In genomic region chr10:132334883-132335188, GRCh38 we compare ENCODE assay signal across 19 cellular contexts.
"Had no signal": no experiment of that assay in that cellular context is flagged by ENCODE, and none has a peak within 500 bp of the region (broad histone marks: within the 10 kb centered on the region; RNA-seq: fewer than 3 reads in every experiment).

No MANE protein-coding gene starts in this region.

- H3K27ac ChIP-seq: colonic mucosa, ovary, sigmoid colon had no signal

- H3K9me3 Mint-ChIP-seq: activated B cell treated with CpG ODN at 0.5 μM for 24 hours; activated CD4-positive, alpha-beta memory T cell treated with anti-CD3 and anti-CD28 coated beads, Interleukin-2, amount 10 ng/mL, durations not matched to agents 7 days and 5 days; activated naive CD8-positive, alpha-beta T cell treated with anti-CD3 and anti-CD28 coated beads, Interleukin-2, amount 10 ng/mL, durations not matched to agents 7 days and 5 days; activated T-helper 17 cell treated with anti-CD3 and anti-CD28 coated beads, Interleukin-2, amount 50 U/mL, for 72 hours; central memory CD8-positive, alpha-beta T cell; stimulated activated effector memory CD8-positive, alpha-beta T cell treated with anti-CD3 and anti-CD28 coated beads, Interleukin-12 subunit alpha, Interleukin-12 subunit beta, amount 100 ng/mL, for 72 hours; T-helper 2 cell treated with Interferon-gamma antibody and Interleukin-4, amounts not matched to agents 5 μg/mL and 100 μg/mL, for 36 hours had no signal

- H3K4me3 Mint-ChIP-seq: activated CD4-positive, alpha-beta memory T cell treated with anti-CD3 and anti-CD28 coated beads, Interleukin-2, amount 10 ng/mL, durations not matched to agents 7 days and 5 days; activated naive CD8-positive, alpha-beta T cell treated with anti-CD3 and anti-CD28 coated beads, Interleukin-2, amount 10 ng/mL, durations not matched to agents 7 days and 5 days; activated T-helper 17 cell treated with anti-CD3 and anti-CD28 coated beads, Interleukin-2, amount 50 U/mL, for 72 hours; central memory CD8-positive, alpha-beta T cell; T-helper 2 cell treated with Interferon-gamma antibody and Interleukin-4, amounts not matched to agents 5 μg/mL and 100 μg/mL, for 36 hours had no signal

- DNase-seq: activated B cell treated with CpG ODN at 0.5 μM for 24 hours; activated CD4-positive, alpha-beta memory T cell treated with anti-CD3 and anti-CD28 coated beads, Interleukin-2, amount 10 ng/mL, durations not matched to agents 7 days and 5 days; activated CD4-positive, alpha-beta T cell treated with anti-CD3 and anti-CD28 coated beads for 4 hours; activated naive CD4-positive, alpha-beta T cell treated with Interleukin-2 at 50 U/mL for 16 hours; activated naive CD8-positive, alpha-beta T cell treated with anti-CD3 and anti-CD28 coated beads, Interleukin-2, amount 10 ng/mL, durations not matched to agents 7 days and 5 days; activated T-cell treated with anti-CD3 and anti-CD28 coated beads, Interleukin-2, amount 50 U/mL, for 1 hour; colonic mucosa; foreskin melanocyte; glutamatergic neuron; kidney; mammary epithelial cell; ovary; stimulated activated CD4-positive, alpha-beta T cell treated with anti-CD3 and anti-CD28 coated beads, Interleukin-4, amount 100 ng/mL, for 24 hours had no signal

- ATAC-seq: activated T-helper 17 cell treated with anti-CD3 and anti-CD28 coated beads, Interleukin-2, amount 50 U/mL, for 72 hours; left lobe of liver; stimulated activated effector memory CD8-positive, alpha-beta T cell treated with anti-CD3 and anti-CD28 coated beads, Interleukin-12 subunit alpha, Interleukin-12 subunit beta, amount 100 ng/mL, for 72 hours had no signal

- H3K27me3 Mint-ChIP-seq: activated B cell treated with CpG ODN at 0.5 μM for 24 hours; activated naive CD8-positive, alpha-beta T cell treated with anti-CD3 and anti-CD28 coated beads, Interleukin-2, amount 10 ng/mL, durations not matched to agents 7 days and 5 days; activated T-helper 17 cell treated with anti-CD3 and anti-CD28 coated beads, Interleukin-2, amount 50 U/mL, for 72 hours; central memory CD8-positive, alpha-beta T cell had no signal

- H3K4me1 ChIP-seq: colonic mucosa had no signal

- H3K4me3 ChIP-seq: colonic mucosa, ovary, sigmoid colon had no signal

- H3K9me3 ChIP-seq: colonic mucosa, ovary, sigmoid colon had no signal

- H3K36me3 ChIP-seq: colonic mucosa, ovary had no signal

- H3K27ac Mint-ChIP-seq: activated CD4-positive, alpha-beta memory T cell treated with anti-CD3 and anti-CD28 coated beads, Interleukin-2, amount 10 ng/mL, durations not matched to agents 7 days and 5 days; activated naive CD8-positive, alpha-beta T cell treated with anti-CD3 and anti-CD28 coated beads, Interleukin-2, amount 10 ng/mL, durations not matched to agents 7 days and 5 days; activated T-helper 17 cell treated with anti-CD3 and anti-CD28 coated beads, Interleukin-2, amount 50 U/mL, for 72 hours; stimulated activated effector memory CD8-positive, alpha-beta T cell treated with anti-CD3 and anti-CD28 coated beads, Interleukin-12 subunit alpha, Interleukin-12 subunit beta, amount 100 ng/mL, for 72 hours; T-helper 2 cell treated with Interferon-gamma antibody and Interleukin-4, amounts not matched to agents 5 μg/mL and 100 μg/mL, for 36 hours had no signal

- H3K27me3 ChIP-seq: colonic mucosa, ovary, sigmoid colon had no signal
